ENCODE assay signal across 13 cellular contexts in genomic region chr15:47885921-47886320, GRCh38.
A peak's percentile ranks its signal among the peaks of the same experiment; 100 is the strongest.
DNase-seq lines count a peak whose midpoint lies in the region; ATAC-seq and TF ChIP-seq lines count a peak whose summit lies in the region.
"Had no signal": no experiment of that assay in that cellular context is flagged by ENCODE, and none has a peak within 500 bp of the region (broad histone marks: within the 10 kb centered on the region; RNA-seq: fewer than 3 reads in every experiment).

No MANE protein-coding gene starts in this region.

- no peak overlapping the region for H3K4me3 ChIP-seq in AG10803 (ENCODE audit: low read length)
- no peak overlapping the region for H3K4me3 ChIP-seq in astrocyte of the spinal cord (ENCODE audit: low read depth, low read length)
- H3K4me3 ChIP-seq: dorsolateral prefrontal cortex, ovary had no signal

- TF ChIP-seq CTCF in AG10803 (conservative IDR thresholded peaks at IDR 0.05; ENCODE audit: low read length) (no peak), astrocyte of the spinal cord (IDR thresholded peaks at IDR 0.05; ENCODE audit: low read depth, low read length) (no peak)

- in situ Hi-C loops in astrocyte of the spinal cord (cut with HindIII; ENCODE audit: low sequenced_read_pairs): no loop called here

- ATAC-seq in HG03565 (IDR thresholded peaks at IDR 0.05; ENCODE audit: unreplicated experiment) (no peak), GM21619 (IDR thresholded peaks at IDR 0.05; ENCODE audit: unreplicated experiment) (no peak), GM18517 (IDR thresholded peaks at IDR 0.05; ENCODE audit: unreplicated experiment) (no peak)

- DNase-seq in AG10803 (ENCODE audit: low read depth) (peak; percentile 86), HT1080 (ENCODE audit: low read depth) (peak; percentile 67), astrocyte of the spinal cord (ENCODE audit: low read depth, low spot score) (peak; percentile 87), islet precursor cell (peak; percentile 59), HUDEP-2 (lab: John Stamatoyannopoulos, UW; ENCODE audit: unreplicated experiment in 76 of 76) (no peak)
- DNase-seq: activated CD4-positive, alpha-beta memory T cell treated with anti-CD3 and anti-CD28 coated beads, Interleukin-2, amount 10 ng/mL, durations not matched to agents 7 days and 5 days; dorsolateral prefrontal cortex; midbrain; NCI-H2171; ovary had no signal

Comparison
In these comparisons a context has a peak if more than half of its experiments do, and no peak if none do; other contexts are left out.
1. DNase-seq: peak in AG10803 (single experiment), HT1080 (single experiment), astrocyte of the spinal cord (single experiment) and islet precursor cell (single experiment); none in HUDEP-2 (0 of 76).